Comparison of ENCODE assay signal across 31 cellular contexts in genomic region chr19:28290963-28291657, GRCh38.
DNase-seq lines count a peak whose midpoint lies in the region; ATAC-seq and FAIRE-seq lines count a peak whose summit lies in the region.
"Had no signal": no experiment of that assay in that cellular context is flagged by ENCODE, and none has a peak within 500 bp of the region (broad histone marks: within the 10 kb centered on the region; RNA-seq: fewer than 3 reads in every experiment).

No MANE protein-coding gene starts in this region.

- no peak for ATAC-seq in HG03571 (IDR thresholded peaks at IDR 0.05; ENCODE audit: unreplicated experiment)
- ATAC-seq: A549; activated T-cell treated with anti-CD3 and anti-CD28 coated beads, Interleukin-2, amount 50 U/mL, for 4 hours; effector memory CD8-positive, alpha-beta T cell; esophagus mucosa; foreskin keratinocyte; left ventricle myocardium superior had no signal

- peak; percentile 5 for FAIRE-seq in urothelium cell line (lab: Jason Lieb, UNC)
- FAIRE-seq: A549, bronchial epithelial cell, GM12892, H54, islet of Langerhans, RCC 7860, TTC549 had no signal

- peak; percentile 50 for DNase-seq in NCI-H1092 treated with DMSO at 0.1 percent for 48 hours (lab: John Stamatoyannopoulos, UW)
- DNase-seq in NCI-H1092 (lab: John Stamatoyannopoulos, UW) = no peak
- DNase-seq in NCI-H345 treated with DMSO at 0.1 percent for 48 hours (lab: John Stamatoyannopoulos, UW; ENCODE audit: unreplicated experiment) = peak; percentile 98
- DNase-seq in iPS-NIHi7 (ENCODE audit: extremely low spot score) = peak; percentile 50
- DNase-seq in urothelium cell line (ENCODE audit: low spot score) = no peak
- DNase-seq in AML-193 (lab: John Stamatoyannopoulos, UW) = no peak
- no peak for DNase-seq in SW 1271 (lab: John Stamatoyannopoulos, UW)
- DNase-seq: activated CD4-positive, alpha-beta T cell treated with anti-CD3 and anti-CD28 coated beads for 4 hours; activated naive CD4-positive, alpha-beta T cell; activated T-cell treated with anti-CD3 and anti-CD28 coated beads, Interleukin-2, amount 50 U/mL, for 4 hours; adrenal gland; BE2C; Caco-2; colonic mucosa; effector memory CD8-positive, alpha-beta T cell; foreskin keratinocyte; left ventricle myocardium superior; NCI-H1105; NCI-H2081 treated with DMSO at 0.1 percent for 48 hours; stimulated activated CD8-positive, alpha-beta memory T cell treated with anti-CD3 and anti-CD28 coated beads, Interleukin-4, amount 100 ng/mL, for 48 hours; T-helper 1 cell; transverse colon had no signal

Comparison
In these comparisons a context has a peak if more than half of its experiments do, and no peak if none do; other contexts are left out.
1. DNase-seq: peak in NCI-H1092 treated with DMSO at 0.1 percent for 48 hours (single experiment), NCI-H345 treated with DMSO at 0.1 percent for 48 hours (single experiment) and iPS-NIHi7 (single experiment); none in NCI-H1092 (single experiment), urothelium cell line (single experiment), AML-193 (0 of 2) and SW 1271 (0 of 2).